18 cellular contexts compared by ENCODE assay signal in the genomic region with DNA sequence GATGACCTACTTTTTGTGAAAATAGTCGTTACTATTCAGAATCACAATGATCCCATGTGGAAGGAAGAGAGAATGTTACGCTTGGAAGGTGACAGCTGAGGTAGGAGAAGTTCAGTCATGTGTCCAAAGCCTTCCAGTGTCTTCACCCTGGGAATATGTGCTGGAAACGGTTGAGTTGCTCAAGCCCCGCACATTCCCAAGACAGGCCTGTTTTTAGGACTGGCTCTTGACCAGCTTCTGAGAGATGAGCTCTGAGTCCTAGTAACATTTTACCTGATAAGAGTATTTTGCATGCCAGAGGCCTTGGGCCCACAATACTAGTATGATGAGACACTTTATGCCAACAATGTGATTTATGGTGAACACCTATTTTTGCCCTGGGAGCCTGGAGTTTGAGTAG.
A peak's percentile ranks its signal among the peaks of the same experiment; 100 is the strongest.
DNase-seq lines count a peak whose midpoint lies in the region; ATAC-seq and TF ChIP-seq lines count a peak whose summit lies in the region.
"Had no signal": no experiment of that assay in that cellular context is flagged by ENCODE, and none has a peak within 500 bp of the region (broad histone marks: within the 10 kb centered on the region; RNA-seq: fewer than 3 reads in every experiment).

No MANE protein-coding gene starts in this region.

- no peaks in the 10 kb centered on the region for H3K9me3 ChIP-seq in right cardiac atrium (ENCODE audit: control insufficient read depth, low read length)
- no peaks in the 10 kb centered on the region for H3K9me3 ChIP-seq in testis
- H3K9me3 ChIP-seq: Caco-2 had no signal

- no peak for TF ChIP-seq POLR2A in testis (IDR thresholded peaks at IDR 0.05)

- no peak for TF ChIP-seq CTCF in testis (IDR thresholded peaks at IDR 0.05)

- peaks cover 2% of the 10 kb centered on the region for H3K4me1 ChIP-seq in right cardiac atrium (ENCODE audit: control insufficient read depth, insufficient read depth, low read length)
- peaks cover 19% of the 10 kb centered on the region for H3K4me1 ChIP-seq in testis
- H3K4me1 ChIP-seq: Caco-2 had no signal

- H3K4me3 ChIP-seq in right cardiac atrium (ENCODE audit: low read length) (no peak overlapping the region), testis (no peak overlapping the region)
- H3K4me3 ChIP-seq: GM23338 had no signal

- DNase-seq in left cardiac atrium = no peak
- no peak for DNase-seq in right cardiac atrium
- DNase-seq in NCI-H226 = peak; percentile 34
- DNase-seq in kidney glomerular epithelial cell (lab: John Stamatoyannopoulos, UW) = peak; percentile 63
- peak; percentile 36 for DNase-seq in testis
- DNase-seq in NCI-H1092 treated with DMSO at 0.1 percent for 48 hours (lab: John Stamatoyannopoulos, UW) = no peak
- no peak for DNase-seq in NCI-H2107 treated with DMSO at 0.1 percent for 48 hours (lab: John Stamatoyannopoulos, UW; ENCODE audit: unreplicated experiment)
- DNase-seq in NAMALWA (ENCODE audit: low spot score) = no peak
- DNase-seq: 8988T; Caco-2; CD4-positive, alpha-beta T cell; DMS153; DMS79; GF-D8; HCEC 1CT; IMR-90 had no signal

- intact Hi-C loops in left cardiac atrium (cut with DNase I) (no loop called here), right cardiac atrium (cut with DNase I) (no loop called here), testis (cut with DNase I; ENCODE audit: low total_unique reads) (no loop called here)

- no peaks in the 10 kb centered on the region for H3K36me3 ChIP-seq in testis (ENCODE audit: low read depth, missing control alignments)

- 66% methylated on average over 4 of the region's 4 CpGs for WGBS in right cardiac atrium
- WGBS in testis, 2 donors = 53 to 72% methylated on average over 3 to 4 of the region's 4 CpGs

- H3K27ac ChIP-seq in right cardiac atrium (ENCODE audit: low read length) (no peak overlapping the region), testis (peak overlapping the region; percentile 42 to 45)
- H3K27ac ChIP-seq: C4-2B had no signal

- ATAC-seq in left cardiac atrium (peak; percentile 39 to 57), right cardiac atrium (no peak)
- ATAC-seq: GM23338 had no signal

- no peaks in the 10 kb centered on the region for H3K27me3 ChIP-seq in right cardiac atrium (ENCODE audit: control insufficient read depth, insufficient read depth)
- no peaks in the 10 kb centered on the region for H3K27me3 ChIP-seq in testis

Comparison
In these comparisons a context has a peak if more than half of its experiments do, and no peak if none do; other contexts are left out.
1. ATAC-seq: peak in left cardiac atrium (2 of 2); none in right cardiac atrium (0 of 2).
2. DNase-seq: peak in NCI-H226 (single experiment), kidney glomerular epithelial cell (single experiment) and testis (single experiment); none in left cardiac atrium (single experiment), right cardiac atrium (0 of 3), NCI-H1092 treated with DMSO at 0.1 percent for 48 hours (single experiment), NCI-H2107 treated with DMSO at 0.1 percent for 48 hours (single experiment) and NAMALWA (single experiment).